In the genomic region with DNA sequence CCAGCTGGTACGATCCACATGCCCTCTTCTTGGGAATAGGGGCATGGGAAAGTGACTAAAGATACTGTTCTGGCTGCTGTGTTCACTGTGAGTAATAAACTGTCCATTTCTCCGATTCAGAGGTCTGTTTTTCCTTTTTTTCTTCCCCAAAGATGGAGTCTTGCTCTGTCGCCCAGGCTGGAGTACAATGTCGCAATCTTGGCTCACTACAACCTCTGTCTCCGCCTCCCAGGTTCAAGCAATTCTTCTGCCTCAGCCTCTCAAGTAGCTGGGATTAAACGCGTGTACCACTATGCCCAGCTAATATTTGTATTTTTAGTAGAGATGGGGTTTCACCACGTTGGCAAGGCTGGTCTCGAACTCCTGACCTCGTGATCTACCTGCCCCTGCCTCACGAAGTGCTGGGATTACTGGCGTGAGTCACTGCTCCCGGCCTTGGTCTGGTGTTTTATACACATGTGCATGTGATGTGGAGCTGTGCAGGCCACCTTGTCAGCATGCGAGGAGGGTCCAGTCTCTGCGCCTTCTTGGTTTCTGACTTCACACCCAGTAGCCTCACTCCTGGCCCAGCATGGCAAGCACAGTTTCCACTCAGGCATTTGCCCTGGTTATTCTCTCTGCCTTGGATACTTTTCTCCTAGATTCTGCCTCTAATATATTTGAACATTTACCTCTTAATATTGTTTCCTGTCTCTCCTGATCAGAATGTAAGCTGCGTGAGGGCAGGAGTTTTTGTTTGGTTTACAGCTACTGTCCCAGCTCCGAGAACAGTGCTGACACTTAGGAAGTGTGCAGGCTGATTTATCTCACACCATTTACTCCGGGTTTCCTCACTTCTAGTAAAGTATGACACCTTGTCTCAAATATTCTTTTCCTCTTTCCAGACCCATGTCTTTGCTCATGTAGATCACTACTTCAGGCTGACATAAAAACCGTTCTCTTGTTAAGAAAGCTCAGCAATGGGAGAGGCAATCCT, we compare ENCODE assay signal across 19 cellular contexts. TPM values are rescaled to one million over a fixed set of nuclear protein-coding genes. Genes with fewer than 3 reads are reported as not detected.
DNase-seq lines count a peak whose midpoint lies in the region; ATAC-seq and TF ChIP-seq lines count a peak whose summit lies in the region.
"Had no signal": no experiment of that assay in that cellular context is flagged by ENCODE, and none has a peak within 500 bp of the region (broad histone marks: within the 10 kb centered on the region; RNA-seq: fewer than 3 reads in every experiment).

No MANE protein-coding gene starts in this region.

- no peaks in the 10 kb centered on the region for H4K20me1 ChIP-seq in SK-N-SH (ENCODE audit: insufficient read depth)
- H4K20me1 ChIP-seq in MM.1S (ENCODE audit: insufficient read depth, low read length), result no peaks in the 10 kb centered on the region

- POLR2A ChIA-PET in SK-N-SH (lab: Yijun Ruan, JAX), result no interaction called here

- no peaks in the 10 kb centered on the region for H3K9me3 Mint-ChIP-seq in neural crest cell
- H3K9me3 Mint-ChIP-seq: activated T-cell treated with anti-CD3 and anti-CD28 coated beads, Interleukin-2, amount 50 U/mL, for 4 hours had no signal

- H3K79me2 ChIP-seq in SK-N-SH (ENCODE audit: insufficient read depth) (peaks cover 51% of the 10 kb centered on the region), MM.1S (ENCODE audit: low read length) (peaks cover 42% of the 10 kb centered on the region)

- no peaks in the 10 kb centered on the region for H3K9me3 ChIP-seq in SK-N-SH
- no peaks in the 10 kb centered on the region for H3K9me3 ChIP-seq in MM.1S (replicated peaks; ENCODE audit: insufficient read depth, low read length)
- H3K9me3 ChIP-seq: breast epithelium, heart right ventricle, left lung, tibial nerve had no signal

- peak overlapping the region; percentile 79 for H3K4me3 Mint-ChIP-seq in neural crest cell

- TF ChIP-seq CTCF in SK-N-SH (IDR thresholded peaks at IDR 0.05), result no peak
- TF ChIP-seq CTCF in MM.1S (IDR thresholded peaks at IDR 0.05; ENCODE audit: low read length), result no peak
- TF ChIP-seq CTCF in coronary artery (IDR thresholded peaks at IDR 0.05), result no peak
- no peak for TF ChIP-seq CTCF in neural crest cell (conservative IDR thresholded peaks at IDR 0.05)

- TF ChIP-seq RAD21 in SK-N-SH (IDR thresholded peaks at IDR 0.05; ENCODE audit: low read length), result no peak

- intact Hi-C loops in left colon (cut with DNase I, micrococcal nuclease), result no loop called here

- peaks cover 0 to 25% of the 10 kb centered on the region in 2 experiments; a peak in 2 of 4 replicates for H3K4me1 ChIP-seq in SK-N-SH (ENCODE audit: control insufficient read depth in 1 of 2, insufficient read depth in 2 of 2, low read depth in 1 of 2, low read length in 1 of 2)
- H3K4me1 ChIP-seq in MM.1S (ENCODE audit: low read length), result peaks cover 33% of the 10 kb centered on the region

- no peak overlapping the region for H3K9ac ChIP-seq in SK-N-SH
- no peak overlapping the region for H3K9ac ChIP-seq in MM.1S (ENCODE audit: low read length)

- H3K4me2 ChIP-seq in SK-N-SH (peak overlapping the region; percentile 99; the same call in 1 of the 2 replicates), MM.1S (ENCODE audit: low read depth, low read length) (peak overlapping the region; percentile 58; the same call in 1 of the 2 replicates)

- WGBS in SK-N-SH (ENCODE audit: low lambda C conversion rate), result 95% methylated on average over 19 of the region's 19 CpGs

- H3K4me1 Mint-ChIP-seq in neural crest cell, result peaks cover 15% of the 10 kb centered on the region

- H2AFZ ChIP-seq in SK-N-SH (ENCODE audit: low read depth) (no peak overlapping the region), MM.1S (ENCODE audit: low read length) (no peak overlapping the region)

- H3K27ac ChIP-seq in SK-N-SH (ENCODE audit: low read depth in 2 of 2, low read length in 1 of 2), result no peak overlapping the region
- peak overlapping the region; percentile 87; the same call in 1 of the 2 replicates for H3K27ac ChIP-seq in MM.1S (ENCODE audit: low read length)
- peak overlapping the region in 1 of 2 donors; percentile 20 for H3K27ac ChIP-seq in coronary artery
- H3K27ac ChIP-seq: breast epithelium, left lung, tibial nerve, WERI-Rb-1 had no signal

- DNase-seq in SK-N-SH (no peak), MM.1S (no peak), coronary artery (ENCODE audit: low spot score) (no peak), neural crest cell (ENCODE audit: low read depth, low spot score) (no peak), left colon (no peak)
- DNase-seq in stimulated activated CD4-positive, alpha-beta T cell treated with anti-CD3 and anti-CD28 coated beads, Interleukin-15, amount 100 ng/mL, for 24 hours, result no peak
- DNase-seq: 8988T; activated T-cell treated with anti-CD3 and anti-CD28 coated beads, Interleukin-2, amount 50 U/mL, for 4 hours; heart right ventricle; KG1; left lung; NCI-H1694; NCI-H748 treated with DMSO at 0.1 percent for 48 hours; Right ventricle myocardium superior; WERI-Rb-1 had no signal

- H3K4me3 ChIP-seq in SK-N-SH (ENCODE audit: low read depth in 2 of 2, low read length in 1 of 2) (no peak overlapping the region), MM.1S (ENCODE audit: low read length) (no peak overlapping the region), coronary artery (peak overlapping the region; percentile 0)
- H3K4me3 ChIP-seq: breast epithelium, heart right ventricle, left lung, tibial nerve had no signal

- CTCF ChIA-PET in SK-N-SH (lab: Yijun Ruan, JAX), result interaction anchor here (3.8 kb wide), 1 partner anchor 20 kb away, joined by 26 read pairs; a partner anchor contains a TSS

- no peak for TF ChIP-seq EP300 in SK-N-SH (IDR thresholded peaks at IDR 0.05; ENCODE audit: borderline replicate concordance in 1 of 2, low read depth in 1 of 2, low read length in 1 of 2)

- no peaks in the 10 kb centered on the region for H3K9me2 ChIP-seq in SK-N-SH
- H3K9me2 ChIP-seq in MM.1S (replicated peaks; ENCODE audit: insufficient read depth, low read length), result no peaks in the 10 kb centered on the region

- ATAC-seq in SK-N-SH treated with all-trans-retinoic acid at 6 μM for 48 hours (no peak), left colon (no peak), GM19467 (IDR thresholded peaks at IDR 0.05; ENCODE audit: unreplicated experiment) (no peak)
- ATAC-seq: activated T-cell treated with anti-CD3 and anti-CD28 coated beads, Interleukin-2, amount 50 U/mL, for 4 hours; heart right ventricle; left lung had no signal

- no peak overlapping the region for H3K27ac Mint-ChIP-seq in neural crest cell (ENCODE audit: unreplicated experiment)

- H3K36me3 Mint-ChIP-seq in neural crest cell (ENCODE audit: low read depth), result peaks cover 4% of the 10 kb centered on the region

- peaks cover 7% of the 10 kb centered on the region in 2 experiments for H3K36me3 ChIP-seq in SK-N-SH (replicated peaks in 1 of 2; ENCODE audit: control insufficient read depth in 1 of 2, insufficient read depth in 2 of 2, low read length in 1 of 2)
- H3K36me3 ChIP-seq in MM.1S (replicated peaks; ENCODE audit: insufficient read depth, low read length), result no peaks in the 10 kb centered on the region
- H3K36me3 ChIP-seq: breast epithelium, WERI-Rb-1 had no signal

- no peaks in the 10 kb centered on the region for H3K27me3 Mint-ChIP-seq in neural crest cell (ENCODE audit: low read depth)

- H3F3A ChIP-seq in SK-N-SH (replicated peaks; ENCODE audit: insufficient read depth), result no peaks in the 10 kb centered on the region
- H3F3A ChIP-seq in MM.1S (ENCODE audit: insufficient read depth, low read length), result peaks cover 19% of the 10 kb centered on the region

- no peaks in the 10 kb centered on the region for H3K27me3 ChIP-seq in SK-N-SH (ENCODE audit: insufficient read depth)
- no peaks in the 10 kb centered on the region for H3K27me3 ChIP-seq in MM.1S (replicated peaks; ENCODE audit: insufficient read depth, low read length)
- H3K27me3 ChIP-seq: breast epithelium, heart right ventricle, left lung, tibial nerve had no signal

TF ChIP-seq in SK-N-SH, 30 proteins besides CTCF, POLR2A, EP300 and RAD21 (continues in another document):
- TF ChIP-seq RFX5 (IDR thresholded peaks at IDR 0.05; ENCODE audit: low read length), result no peak
- no peak for TF ChIP-seq TAF1 (IDR thresholded peaks at IDR 0.05; ENCODE audit: borderline replicate concordance, low read depth, low read length)
- TF ChIP-seq, protein P1, sequence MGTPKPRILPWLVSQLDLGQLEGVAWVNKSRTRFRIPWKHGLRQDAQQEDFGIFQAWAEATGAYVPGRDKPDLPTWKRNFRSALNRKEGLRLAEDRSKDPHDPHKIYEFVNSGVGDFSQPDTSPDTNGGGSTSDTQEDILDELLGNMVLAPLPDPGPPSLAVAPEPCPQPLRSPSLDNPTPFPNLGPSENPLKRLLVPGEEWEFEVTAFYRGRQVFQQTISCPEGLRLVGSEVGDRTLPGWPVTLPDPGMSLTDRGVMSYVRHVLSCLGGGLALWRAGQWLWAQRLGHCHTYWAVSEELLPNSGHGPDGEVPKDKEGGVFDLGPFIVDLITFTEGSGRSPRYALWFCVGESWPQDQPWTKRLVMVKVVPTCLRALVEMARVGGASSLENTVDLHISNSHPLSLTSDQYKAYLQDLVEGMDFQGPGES (IDR thresholded peaks at IDR 0.05; ENCODE audit: low read depth, low read length), result no peak

TF ChIP-seq in SK-N-SH treated with all-trans-retinoic acid at 6 μM for 48 hours, 23 proteins besides CTCF, POLR2A, EP300 and RAD21 (continues in another document):
- TF ChIP-seq ZNF70 (CRISPR knock-in tag; IDR thresholded peaks at IDR 0.05) (no peak), ISL1 (CRISPR knock-in tag; IDR thresholded peaks at IDR 0.05) (no peak), RARB (CRISPR knock-in tag; IDR thresholded peaks at IDR 0.05) (no peak), ARNTL (CRISPR knock-in tag; IDR thresholded peaks at IDR 0.05; ENCODE audit: borderline replicate concordance, low read depth) (no peak), ZFP3 (CRISPR knock-in tag; IDR thresholded peaks at IDR 0.05) (no peak)

RNA-seq across cellular contexts. Expression of a gene that starts 19.7 kb away (rescaled TPM):
- polyA plus RNA-seq in SK-N-SH (2012; rRNA removed), result 30.4 and 31.7 TPM in 2 replicates
- polyA plus RNA-seq in SK-N-SH (2012; cell fraction: cytosol; rRNA removed), result 15.8 and 19.8 TPM in 2 replicates
- polyA plus RNA-seq in SK-N-SH (2012; cell fraction: nucleus; rRNA removed), result 144 and 155 TPM in 2 replicates
- 30.4 and 31.3 TPM in 2 replicates for total RNA-seq in neural crest cell
- 100 to 1,000 TPM; 112 to 168 TPM for total RNA-seq in left colon

RNA-seq across cellular contexts. Expression of a gene that starts 32.9 kb away (rescaled TPM):
- 247 and 252 TPM in 2 replicates for polyA plus RNA-seq in SK-N-SH (2012; rRNA removed)
- polyA plus RNA-seq in SK-N-SH (2012; cell fraction: cytosol; rRNA removed), result 119 and 157 TPM in 2 replicates
- 491 and 516 TPM in 2 replicates for polyA plus RNA-seq in SK-N-SH (2012; cell fraction: nucleus; rRNA removed)
- 62.1 and 69.1 TPM in 2 replicates for total RNA-seq in neural crest cell
- total RNA-seq in left colon, result 10 to 100 TPM; 60.7 to 74.8 TPM
